Comparison of ENCODE assay signal across 1 cellular context in genomic region chr7:43877968-43878864, GRCh38.
TF ChIP-seq lines count a peak whose summit lies in the region.

No MANE protein-coding gene starts in this region.

TF ChIP-seq in IMR-90, 13 proteins besides CTCF, POLR2A, EP300 and RAD21:
- no peak for TF ChIP-seq RFX5 (IDR thresholded peaks at IDR 0.05; ENCODE audit: low read depth, low read length)
- TF ChIP-seq BHLHE40 (IDR thresholded peaks at IDR 0.05; ENCODE audit: low read depth, low read length) = no peak
- TF ChIP-seq SMC3 (IDR thresholded peaks at IDR 0.05; ENCODE audit: low read depth, low read length) = no peak
- TF ChIP-seq CHD1 (IDR thresholded peaks at IDR 0.05; ENCODE audit: low read depth, low read length) = no peak
- TF ChIP-seq MXI1 (IDR thresholded peaks at IDR 0.05; ENCODE audit: borderline replicate concordance, low read depth, low read length) = no peak
- no peak for TF ChIP-seq MAFK (IDR thresholded peaks at IDR 0.05; ENCODE audit: low read depth, low read length)
- TF ChIP-seq CEBPB (IDR thresholded peaks at IDR 0.05; ENCODE audit: low read depth, low read length) = no peak
- no peak for TF ChIP-seq FOS (IDR thresholded peaks at IDR 0.05; ENCODE audit: low read depth, low read length)
- TF ChIP-seq NFE2L2 (IDR thresholded peaks at IDR 0.05; ENCODE audit: low read depth, low read length) = no peak
- no peak for TF ChIP-seq MAZ (IDR thresholded peaks at IDR 0.05; ENCODE audit: borderline replicate concordance, low read depth, low read length)
- TF ChIP-seq, protein P1, sequence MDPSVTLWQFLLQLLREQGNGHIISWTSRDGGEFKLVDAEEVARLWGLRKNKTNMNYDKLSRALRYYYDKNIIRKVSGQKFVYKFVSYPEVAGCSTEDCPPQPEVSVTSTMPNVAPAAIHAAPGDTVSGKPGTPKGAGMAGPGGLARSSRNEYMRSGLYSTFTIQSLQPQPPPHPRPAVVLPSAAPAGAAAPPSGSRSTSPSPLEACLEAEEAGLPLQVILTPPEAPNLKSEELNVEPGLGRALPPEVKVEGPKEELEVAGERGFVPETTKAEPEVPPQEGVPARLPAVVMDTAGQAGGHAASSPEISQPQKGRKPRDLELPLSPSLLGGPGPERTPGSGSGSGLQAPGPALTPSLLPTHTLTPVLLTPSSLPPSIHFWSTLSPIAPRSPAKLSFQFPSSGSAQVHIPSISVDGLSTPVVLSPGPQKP (IDR thresholded peaks at IDR 0.05; ENCODE audit: borderline replicate concordance, low read depth, low read length) = no peak
- no peak for TF ChIP-seq USF2 (IDR thresholded peaks at IDR 0.05; ENCODE audit: low read depth, low read length)
- TF ChIP-seq RCOR1 (IDR thresholded peaks at IDR 0.05; ENCODE audit: insufficient replicate concordance, low read length) = no peak
